ENCODE assay signal across 15 cellular contexts in genomic region chr1:182426442-182427430, GRCh38. TPM values are rescaled to one million over a fixed set of nuclear protein-coding genes. Genes with fewer than 3 reads are reported as not detected.
DNase-seq lines count a peak whose midpoint lies in the region; ATAC-seq and TF ChIP-seq lines count a peak whose summit lies in the region.
"Had no signal": no experiment of that assay in that cellular context is flagged by ENCODE, and none has a peak within 500 bp of the region (broad histone marks: within the 10 kb centered on the region; RNA-seq: fewer than 3 reads in every experiment).

No MANE protein-coding gene starts in this region.

- no peaks in the 10 kb centered on the region for H3K27me3 Mint-ChIP-seq in type B pancreatic cell

- H3K79me2 ChIP-seq in OCI-LY3 (ENCODE audit: low read length) = no peaks in the 10 kb centered on the region

- H3K4me1 Mint-ChIP-seq in type B pancreatic cell (ENCODE audit: unreplicated experiment) = no peaks in the 10 kb centered on the region

- no peak overlapping the region for H3K27ac Mint-ChIP-seq in type B pancreatic cell
- H3K27ac Mint-ChIP-seq: activated naive CD8-positive, alpha-beta T cell treated with anti-CD3 and anti-CD28 coated beads, Interleukin-2, amount 10 ng/mL, durations not matched to agents 7 days and 5 days had no signal

- H3K27ac ChIP-seq in OCI-LY3 (ENCODE audit: low read length) (peak overlapping the region; percentile 83), left lung (no peak overlapping the region)

- no peaks in the 10 kb centered on the region for H3K9me3 Mint-ChIP-seq in type B pancreatic cell
- H3K9me3 Mint-ChIP-seq: activated naive CD8-positive, alpha-beta T cell treated with anti-CD3 and anti-CD28 coated beads, Interleukin-2, amount 10 ng/mL, durations not matched to agents 7 days and 5 days had no signal

- H3K4me2 ChIP-seq in OCI-LY3 (ENCODE audit: low read length) = peak overlapping the region; percentile 62

- H3K9me3 ChIP-seq in OCI-LY3 (ENCODE audit: insufficient read depth, low read length) (no peaks in the 10 kb centered on the region), left lung (no peaks in the 10 kb centered on the region)

- H3K4me1 ChIP-seq in OCI-LY3 (ENCODE audit: low read length) (peaks cover 48% of the 10 kb centered on the region), left lung (no peaks in the 10 kb centered on the region)

- TF ChIP-seq CTCF in OCI-LY3 (IDR thresholded peaks at IDR 0.05; ENCODE audit: low read depth, low read length) = no peak
- no peak for TF ChIP-seq CTCF in type B pancreatic cell (conservative IDR thresholded peaks at IDR 0.05)
- TF ChIP-seq CTCF in left lung (IDR thresholded peaks at IDR 0.05) = no peak

- no peak for DNase-seq in type B pancreatic cell (ENCODE audit: extremely low spot score, unreplicated experiment)
- no peak for DNase-seq in left lung
- DNase-seq in H4 (ENCODE audit: low spot score) = no peak
- DNase-seq in KG1 (lab: John Stamatoyannopoulos, UW) = no peak
- DNase-seq: activated CD4-positive, alpha-beta T cell treated with anti-CD3 and anti-CD28 coated beads, Interleukin-2, amount 50 U/mL, for 48 hours; activated naive CD8-positive, alpha-beta T cell treated with anti-CD3 and anti-CD28 coated beads, Interleukin-2, amount 10 ng/mL, durations not matched to agents 7 days and 5 days; hypothalamus; NCI-H446 treated with DMSO at 0.1 percent for 48 hours; small intestine had no signal

- ATAC-seq in GM18520 (IDR thresholded peaks at IDR 0.05; ENCODE audit: unreplicated experiment) = peak; percentile 63
- ATAC-seq in GM21360 (IDR thresholded peaks at IDR 0.05; ENCODE audit: unreplicated experiment) = peak; percentile 74
- ATAC-seq in HG02981 (IDR thresholded peaks at IDR 0.05; ENCODE audit: unreplicated experiment) = peak; percentile 57
- no peak for ATAC-seq in left lung

- no peaks in the 10 kb centered on the region for H3K36me3 Mint-ChIP-seq in type B pancreatic cell
- H3K36me3 Mint-ChIP-seq: activated naive CD8-positive, alpha-beta T cell treated with anti-CD3 and anti-CD28 coated beads, Interleukin-2, amount 10 ng/mL, durations not matched to agents 7 days and 5 days; CD4-positive, CD25-positive, alpha-beta regulatory T cell had no signal

- H3K4me3 Mint-ChIP-seq in type B pancreatic cell = no peak overlapping the region
- H3K4me3 Mint-ChIP-seq: activated naive CD8-positive, alpha-beta T cell treated with anti-CD3 and anti-CD28 coated beads, Interleukin-2, amount 10 ng/mL, durations not matched to agents 7 days and 5 days; CD4-positive, CD25-positive, alpha-beta regulatory T cell had no signal

- no peaks in the 10 kb centered on the region for H3K36me3 ChIP-seq in OCI-LY3 (replicated peaks; ENCODE audit: low read depth, low read length)
- H3K36me3 ChIP-seq in left lung = no peaks in the 10 kb centered on the region

- no peak overlapping the region; the same call in 1 of the 2 replicates for H2AFZ ChIP-seq in OCI-LY3 (ENCODE audit: low read depth, low read length)

- peak overlapping the region; percentile 17; the same call in 1 of the 2 replicates for H3K4me3 ChIP-seq in OCI-LY3 (ENCODE audit: low read length)
- H3K4me3 ChIP-seq in left lung = no peak overlapping the region

- peak overlapping the region; percentile 31; the same call in 1 of the 2 replicates for H3K9ac ChIP-seq in OCI-LY3 (ENCODE audit: low read length)

- no peaks in the 10 kb centered on the region for H4K20me1 ChIP-seq in OCI-LY3 (ENCODE audit: insufficient read depth, low read length)

- intact Hi-C loops in left lung (cut with DNase I) = no loop called here

- H3K27me3 ChIP-seq in OCI-LY3 (ENCODE audit: low read depth, low read length) (peaks cover 4% of the 10 kb centered on the region; the same call in 1 of the 2 replicates), left lung (peaks cover 0 to 7% of the 10 kb centered on the region in 2 donors)

RNA-seq across cellular contexts. Expression of gene RGSL1, which starts 23.2 kb away (rescaled TPM):
- total RNA-seq in type B pancreatic cell (ENCODE audit: low replicate concordance) = not detected in 2 replicates
- total RNA-seq in left lung = under 1 TPM in 1 of 2 donors, not detected in 1; 0.39 TPM
- total RNA-seq in H4 (2014; rRNA removed; shearing (Covaris generic)) = not detected in 2 replicates
- total RNA-seq: activated naive CD8-positive, alpha-beta T cell treated with anti-CD3 and anti-CD28 coated beads, Interleukin-2, amount 10 ng/mL, durations not matched to agents 7 days and 5 days; CD4-positive, CD25-positive, alpha-beta regulatory T cell; SK-MEL-5 had no signal

RNA-seq across cellular contexts. Expression of gene TEDDM1, which starts 26.3 kb away (rescaled TPM):
- total RNA-seq in type B pancreatic cell (ENCODE audit: low replicate concordance) (not detected in 2 replicates), left lung (not detected)
- not detected in 2 replicates for total RNA-seq in H4 (2014; rRNA removed; shearing (Covaris generic))
- total RNA-seq: activated naive CD8-positive, alpha-beta T cell treated with anti-CD3 and anti-CD28 coated beads, Interleukin-2, amount 10 ng/mL, durations not matched to agents 7 days and 5 days; CD4-positive, CD25-positive, alpha-beta regulatory T cell; SK-MEL-5 had no signal

RNA-seq across cellular contexts. Expression of gene GLUL, which starts 35.1 kb away (rescaled TPM):
- total RNA-seq in type B pancreatic cell (ENCODE audit: low replicate concordance) (476 and 545 TPM in 2 replicates), left lung (1,000 to 10,000 TPM in 1 of 2 donors, 100 to 1,000 TPM in 1; 672 to 1,187 TPM)
- total RNA-seq in H4 (2014; rRNA removed; shearing (Covaris generic)) = 22.0 and 24.9 TPM in 2 replicates

Comparison
In these comparisons a context has a peak if more than half of its experiments do, and no peak if none do; other contexts are left out.
1. RNA of gene GLUL, which starts 35.1 kb away (total RNA-seq): 672 to 1,187 TPM in left lung and 476 to 545 TPM in type B pancreatic cell; 22.0 to 24.9 TPM in H4; every median in the first group is over 10 times any median in the second.